In genomic region chr9:5042661-5043178, GRCh38 we compare ENCODE assay signal across 16 cellular contexts. TPM values are rescaled to one million over a fixed set of nuclear protein-coding genes. Genes with fewer than 3 reads are reported as not detected.
DNase-seq lines count a peak whose midpoint lies in the region; FAIRE-seq and TF ChIP-seq lines count a peak whose summit lies in the region.
"Had no signal": no experiment of that assay in that cellular context is flagged by ENCODE, and none has a peak within 500 bp of the region (broad histone marks: within the 10 kb centered on the region; RNA-seq: fewer than 3 reads in every experiment).

No MANE protein-coding gene starts in this region.

- H3K36me3 ChIP-seq in ascending aorta (peaks cover 30 to 56% of the 10 kb centered on the region in 2 donors), kidney epithelial cell (ENCODE audit: control insufficient read depth, insufficient read depth, low read length) (no peaks in the 10 kb centered on the region), tibial artery (peaks cover 32 to 46% (median 42%) of the 10 kb centered on the region in 3 donors)

- intact Hi-C loops in ascending aorta (cut with DNase I) (no loop called here), tibial artery (cut with DNase I; ENCODE audit: low total_unique reads) (no loop called here)

- no peak for TF ChIP-seq POLR2A in H54 (IDR thresholded peaks at IDR 0.05; ENCODE audit: low read depth, low read length)

- H3K9me3 ChIP-seq in ascending aorta: peaks cover 0 to 22% of the 10 kb centered on the region in 2 donors
- H3K9me3 ChIP-seq in tibial artery: peaks cover 0 to 9% (median 4%) of the 10 kb centered on the region in 3 donors

- TF ChIP-seq CTCF in ascending aorta (IDR thresholded peaks at IDR 0.05): no peak
- TF ChIP-seq CTCF in kidney epithelial cell (IDR thresholded peaks at IDR 0.05; ENCODE audit: insufficient read depth, low read length, poor library complexity, severe bottlenecking): no peak
- no peak for TF ChIP-seq CTCF in tibial artery (IDR thresholded peaks at IDR 0.05)

- peak; percentile 47 for DNase-seq in activated CD8-positive, alpha-beta memory T cell treated with anti-CD3 and anti-CD28 coated beads, Interleukin-2, amount 50 U/mL, for 48 hours
- no peak for DNase-seq in activated CD8-positive, alpha-beta memory T cell treated with anti-CD3 and anti-CD28 coated beads for 24 hours
- no peak for DNase-seq in ascending aorta (ENCODE audit: low spot score in 2 of 2)
- no peak for DNase-seq in kidney epithelial cell (ENCODE audit: low read depth)
- DNase-seq in tibial artery: peak in 1 of 2 donors; percentile 64
- DNase-seq in H54 (ENCODE audit: insufficient read length, low spot score): no peak
- no peak for DNase-seq in HTR-8/SVneo (ENCODE audit: insufficient read length, low spot score)
- no peak for DNase-seq in NCI-H446 treated with DMSO at 0.1 percent for 48 hours (lab: John Stamatoyannopoulos, UW)
- DNase-seq: effector CD8-positive, alpha-beta T cell; foreskin fibroblast; NCI-H187; NCI-H510A; OCI-M1; small intestine; stomach had no signal

- peak overlapping the region; percentile 57 to 72 for H3K27ac ChIP-seq in ascending aorta
- peak overlapping the region; percentile 49 to 69 for H3K27ac ChIP-seq in tibial artery
- H3K27ac ChIP-seq: stomach had no signal

- H3K4me3 ChIP-seq in ascending aorta (peak overlapping the region in 1 of 2 donors; percentile 12), kidney epithelial cell (ENCODE audit: low read depth, low read length) (peak overlapping the region; percentile 17), tibial artery (no peak overlapping the region)
- H3K4me3 ChIP-seq: stomach had no signal

- FAIRE-seq in H54 (lab: Jason Lieb, UNC) (no peak), HTR-8/SVneo (lab: Jason Lieb, UNC) (no peak)
- FAIRE-seq: bronchial epithelial cell, small intestine had no signal

- H3K27me3 ChIP-seq in ascending aorta (no peaks in the 10 kb centered on the region), kidney epithelial cell (ENCODE audit: control insufficient read depth, insufficient read depth, low read length) (no peaks in the 10 kb centered on the region), tibial artery (no peaks in the 10 kb centered on the region)
- H3K27me3 ChIP-seq: stomach had no signal

- H3K4me1 ChIP-seq in ascending aorta: peaks cover 0 to 13% of the 10 kb centered on the region in 2 donors
- H3K4me1 ChIP-seq in tibial artery: peaks cover 0 to 48% (median 2%) of the 10 kb centered on the region in 4 donors

RNA-seq across cellular contexts. Expression of gene JAK2, which starts 57.6 kb away (rescaled TPM):
- total RNA-seq in ascending aorta (31.9 TPM), kidney epithelial cell (7.1 and 9.1 TPM in 2 replicates)
